In genomic region chr12:80551897-80552296, GRCh38 we compare ENCODE assay signal across 10 cellular contexts.
DNase-seq lines count a peak whose midpoint lies in the region; ATAC-seq and TF ChIP-seq lines count a peak whose summit lies in the region.
"Had no signal": no experiment of that assay in that cellular context is flagged by ENCODE, and none has a peak within 500 bp of the region (broad histone marks: within the 10 kb centered on the region; RNA-seq: fewer than 3 reads in every experiment).

No MANE protein-coding gene starts in this region.

- H3K36me3 ChIP-seq in adipocyte (ENCODE audit: control insufficient read depth, insufficient read depth, low read length, severe bottlenecking) = no peaks in the 10 kb centered on the region
- no peaks in the 10 kb centered on the region for H3K36me3 ChIP-seq in CD4-positive, alpha-beta memory T cell (ENCODE audit: insufficient read depth, low read length)

- H3K4me1 ChIP-seq in adipocyte (ENCODE audit: control insufficient read depth, insufficient read depth, low read length) = peaks cover 41% of the 10 kb centered on the region
- no peaks in the 10 kb centered on the region for H3K4me1 ChIP-seq in CD4-positive, alpha-beta memory T cell (ENCODE audit: insufficient read depth, low read length)

- H3K9me3 ChIP-seq in AG04450 (ENCODE audit: control insufficient read depth, insufficient read depth, low read length) (no peaks in the 10 kb centered on the region), adipocyte (ENCODE audit: control insufficient read depth, low read length) (no peaks in the 10 kb centered on the region)
- H3K9me3 ChIP-seq in CD4-positive, alpha-beta memory T cell (ENCODE audit: control insufficient read depth in 1 of 2, low read length in 2 of 2) = no peaks in the 10 kb centered on the region

- POLR2A ChIA-PET in AG04450 (lab: Yijun Ruan, JAX) = no interaction called here
- POLR2A ChIA-PET in CD4-positive, alpha-beta memory T cell (lab: Charles Lee; ENCODE audit: partially characterized antibody) = no interaction called here

- no peak overlapping the region for H3K4me3 ChIP-seq in AG04450 (ENCODE audit: low read depth, low read length)
- peak overlapping the region; percentile 60 for H3K4me3 ChIP-seq in adipocyte (ENCODE audit: low read length)
- H3K4me3 ChIP-seq in CD4-positive, alpha-beta memory T cell (ENCODE audit: low read length in 2 of 2) = no peak overlapping the region
- H3K4me3 ChIP-seq: skin epidermis had no signal

- peaks cover 14% of the 10 kb centered on the region for H3K4me1 Mint-ChIP-seq in HFFc6 (ENCODE audit: low read depth)
- H3K4me1 Mint-ChIP-seq in CD4-positive, alpha-beta memory T cell = no peaks in the 10 kb centered on the region
- no peaks in the 10 kb centered on the region for H3K4me1 Mint-ChIP-seq in activated naive CD8-positive, alpha-beta T cell treated with anti-CD3 and anti-CD28 coated beads for 36 hours

- no peak overlapping the region for H3K27ac Mint-ChIP-seq in HFFc6
- no peak overlapping the region for H3K27ac Mint-ChIP-seq in CD4-positive, alpha-beta memory T cell
- H3K27ac Mint-ChIP-seq in activated naive CD8-positive, alpha-beta T cell treated with anti-CD3 and anti-CD28 coated beads for 36 hours = no peak overlapping the region
- H3K27ac Mint-ChIP-seq: stimulated activated naive CD8-positive, alpha-beta T cell treated with anti-CD3 and anti-CD28 coated beads, Interleukin-15, Interleukin-2, amounts not matched to agents 100 ng/mL and 50 ng/mL, for 24 hours had no signal

- intact Hi-C loops in CD4-positive, alpha-beta memory T cell (cut with micrococcal nuclease) = no loop called here

- H3K27ac ChIP-seq in AG04450 (ENCODE audit: low read depth, low read length) = no peak overlapping the region
- no peak overlapping the region for H3K27ac ChIP-seq in CD4-positive, alpha-beta memory T cell (ENCODE audit: low read depth, low read length)
- H3K27ac ChIP-seq: skin epidermis had no signal

- no peaks in the 10 kb centered on the region for H3K9me3 Mint-ChIP-seq in HFFc6
- H3K9me3 Mint-ChIP-seq in CD4-positive, alpha-beta memory T cell = peaks cover 0 to 4% (median 0%) of the 10 kb centered on the region in 8 donors
- no peaks in the 10 kb centered on the region for H3K9me3 Mint-ChIP-seq in activated naive CD8-positive, alpha-beta T cell treated with anti-CD3 and anti-CD28 coated beads for 36 hours
- H3K9me3 Mint-ChIP-seq: stimulated activated naive CD8-positive, alpha-beta T cell treated with anti-CD3 and anti-CD28 coated beads, Interleukin-15, Interleukin-2, amounts not matched to agents 100 ng/mL and 50 ng/mL, for 24 hours had no signal

- no peak for ATAC-seq in HG03045 (IDR thresholded peaks at IDR 0.05; ENCODE audit: unreplicated experiment)

- no peaks in the 10 kb centered on the region for H3K36me3 Mint-ChIP-seq in HFFc6 (ENCODE audit: low read depth)
- H3K36me3 Mint-ChIP-seq in CD4-positive, alpha-beta memory T cell = no peaks in the 10 kb centered on the region
- H3K36me3 Mint-ChIP-seq in activated naive CD8-positive, alpha-beta T cell treated with anti-CD3 and anti-CD28 coated beads for 36 hours = no peaks in the 10 kb centered on the region

- H3K9ac ChIP-seq in adipocyte (ENCODE audit: low read length) = no peak overlapping the region

- H3K4me3 Mint-ChIP-seq in HFFc6 = no peak overlapping the region
- H3K4me3 Mint-ChIP-seq in CD4-positive, alpha-beta memory T cell = no peak overlapping the region
- no peak overlapping the region for H3K4me3 Mint-ChIP-seq in activated naive CD8-positive, alpha-beta T cell treated with anti-CD3 and anti-CD28 coated beads for 36 hours
- H3K4me3 Mint-ChIP-seq: stimulated activated naive CD8-positive, alpha-beta T cell treated with anti-CD3 and anti-CD28 coated beads, Interleukin-15, Interleukin-2, amounts not matched to agents 100 ng/mL and 50 ng/mL, for 24 hours had no signal

- H3K27me3 ChIP-seq in AG04450 (ENCODE audit: control insufficient read depth, insufficient read depth, low read length) (no peaks in the 10 kb centered on the region), adipocyte (replicated peaks; ENCODE audit: control insufficient read depth, insufficient read depth, low read length) (no peaks in the 10 kb centered on the region)
- no peaks in the 10 kb centered on the region for H3K27me3 ChIP-seq in CD4-positive, alpha-beta memory T cell (ENCODE audit: insufficient read depth, low read length)

- DNase-seq in AG04450 (ENCODE audit: low read depth, low spot score) (peak; percentile 88), HFFc6 (peak; percentile 95), adipocyte (ENCODE audit: low read depth) (peak; percentile 94), hepatic stellate cell (ENCODE audit: low spot score) (peak; percentile 44), NCI-H526 (lab: John Stamatoyannopoulos, UW) (no peak)
- DNase-seq in CD4-positive, alpha-beta memory T cell = no peak
- DNase-seq in activated naive CD8-positive, alpha-beta T cell treated with anti-CD3 and anti-CD28 coated beads for 36 hours = no peak

- no peaks in the 10 kb centered on the region for H3K27me3 Mint-ChIP-seq in HFFc6 (ENCODE audit: insufficient read depth)
- no peaks in the 10 kb centered on the region for H3K27me3 Mint-ChIP-seq in CD4-positive, alpha-beta memory T cell
- H3K27me3 Mint-ChIP-seq in activated naive CD8-positive, alpha-beta T cell treated with anti-CD3 and anti-CD28 coated beads for 36 hours = no peaks in the 10 kb centered on the region
- H3K27me3 Mint-ChIP-seq: stimulated activated naive CD8-positive, alpha-beta T cell treated with anti-CD3 and anti-CD28 coated beads, Interleukin-15, Interleukin-2, amounts not matched to agents 100 ng/mL and 50 ng/mL, for 24 hours had no signal

- TF ChIP-seq CTCF in AG04450 (IDR thresholded peaks at IDR 0.05; ENCODE audit: low read depth, low read length) (no peak), HFFc6 (IDR thresholded peaks at IDR 0.05) (no peak)

- CTCF ChIA-PET in AG04450 (lab: Charles Lee) = interaction anchor here (1.0 kb wide), 1 partner anchor 23 kb away, joined by 3 read pairs; no protein-coding TSS in a partner anchor
- CTCF ChIA-PET in CD4-positive, alpha-beta memory T cell (lab: Charles Lee; ENCODE audit: partially characterized antibody) = no interaction called here

Comparison
In these comparisons a context has a peak if more than half of its experiments do, and no peak if none do; other contexts are left out.
1. DNase-seq: peak in AG04450 (single experiment), HFFc6 (single experiment), adipocyte (single experiment) and hepatic stellate cell (single experiment); none in CD4-positive, alpha-beta memory T cell (0 of 5), NCI-H526 (0 of 2) and activated naive CD8-positive, alpha-beta T cell treated with anti-CD3 and anti-CD28 coated beads for 36 hours (single experiment).